Comparison of ENCODE assay signal across 20 cellular contexts in genomic region chr3:104206925-104207324, GRCh38.
DNase-seq lines count a peak whose midpoint lies in the region; ATAC-seq and TF ChIP-seq lines count a peak whose summit lies in the region.
"Had no signal": no experiment of that assay in that cellular context is flagged by ENCODE, and none has a peak within 500 bp of the region (broad histone marks: within the 10 kb centered on the region; RNA-seq: fewer than 3 reads in every experiment).

No MANE protein-coding gene starts in this region.

- H3K27me3 ChIP-seq in left ventricle myocardium inferior (ENCODE audit: low read depth): no peaks in the 10 kb centered on the region
- H3K27me3 ChIP-seq: sigmoid colon, uterus had no signal

- intact Hi-C loops in left ventricle myocardium inferior (cut with micrococcal nuclease): no loop called here

- no peak overlapping the region for H3K4me3 ChIP-seq in left ventricle myocardium inferior
- H3K4me3 ChIP-seq: sigmoid colon, uterus had no signal

- H3K27ac ChIP-seq in VCaP: no peak overlapping the region
- H3K27ac ChIP-seq in left ventricle myocardium inferior (replicated peaks): no peak overlapping the region
- H3K27ac ChIP-seq: 22Rv1, parathyroid adenoma, sigmoid colon, uterus had no signal

- DNase-seq in DMS 273 (lab: John Stamatoyannopoulos, UW; ENCODE audit: unreplicated experiment): peak; percentile 40
- no peak for DNase-seq in DMS 273 treated with DMSO at 0.1 percent for 48 hours (lab: John Stamatoyannopoulos, UW)
- DNase-seq in DMS53 (lab: John Stamatoyannopoulos, UW): peak; percentile 89
- DNase-seq in NCI-H2081 treated with DMSO at 0.1 percent for 48 hours (lab: John Stamatoyannopoulos, UW): peak; percentile 71
- DNase-seq in inferior parietal cortex (ENCODE audit: extremely low spot score): no peak
- DNase-seq in left ventricle myocardium inferior: no peak
- DNase-seq: activated CD4-positive, alpha-beta T cell treated with anti-CD3 and anti-CD28 coated beads for 36 hours; activated naive CD8-positive, alpha-beta T cell treated with anti-CD3 and anti-CD28 coated beads for 36 hours; AML-193; Calu3; IMR-90; left colon; sigmoid colon; substantia nigra; T-helper 1 cell; uterus had no signal

- no peaks in the 10 kb centered on the region for H3K4me1 ChIP-seq in left ventricle myocardium inferior
- H3K4me1 ChIP-seq: parathyroid adenoma, sigmoid colon, uterus had no signal

- H3K36me3 ChIP-seq in left ventricle myocardium inferior: no peaks in the 10 kb centered on the region
- H3K36me3 ChIP-seq: sigmoid colon, uterus had no signal

- 0 out of 2 replicates have a peak, but pooled peaks have one; percentile 26 for TF ChIP-seq CTCF in VCaP (conservative IDR thresholded peaks at IDR 0.05)
- no peak for TF ChIP-seq CTCF in left ventricle myocardium inferior (IDR thresholded peaks at IDR 0.05; ENCODE audit: borderline replicate concordance)

- H3K9me3 ChIP-seq in left ventricle myocardium inferior (replicated peaks): no peaks in the 10 kb centered on the region
- H3K9me3 ChIP-seq: sigmoid colon, uterus had no signal

- no peak for ATAC-seq in GM21423 (IDR thresholded peaks at IDR 0.05; ENCODE audit: unreplicated experiment)
- ATAC-seq: activated CD4-positive, alpha-beta T cell treated with anti-CD3 and anti-CD28 coated beads for 36 hours; left colon had no signal

Comparison
In these comparisons a context has a peak if more than half of its experiments do, and no peak if none do; other contexts are left out.
1. DNase-seq: peak in DMS 273 (single experiment), DMS53 (single experiment) and NCI-H2081 treated with DMSO at 0.1 percent for 48 hours (single experiment); none in DMS 273 treated with DMSO at 0.1 percent for 48 hours (single experiment), inferior parietal cortex (single experiment) and left ventricle myocardium inferior (single experiment).